Comparison of ENCODE assay signal across 12 cellular contexts in the genomic region with DNA sequence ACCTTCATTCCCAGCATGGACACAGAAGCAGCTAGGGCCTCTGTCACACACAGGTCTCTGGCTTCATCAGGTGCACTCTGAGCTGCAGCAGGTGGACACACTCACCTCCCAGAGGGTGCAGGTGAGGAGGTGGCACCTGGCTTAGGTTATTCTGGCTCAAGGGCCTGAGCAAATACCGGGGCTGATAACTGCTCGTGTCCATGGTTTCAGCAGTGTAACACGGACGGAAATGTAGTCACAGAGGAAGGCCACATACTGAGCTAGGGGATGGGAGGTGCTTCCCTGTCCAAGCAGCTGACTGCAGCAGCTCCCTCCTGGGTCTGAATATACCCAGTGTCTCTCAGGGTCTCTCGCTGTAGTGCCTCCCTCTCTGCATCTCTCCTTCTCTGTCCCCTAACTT. TPM values are rescaled to one million over a fixed set of nuclear protein-coding genes. Genes with fewer than 3 reads are reported as not detected.
A peak's percentile ranks its signal among the peaks of the same experiment; 100 is the strongest.
DNase-seq lines count a peak whose midpoint lies in the region; ATAC-seq and TF ChIP-seq lines count a peak whose summit lies in the region.
"Had no signal": no experiment of that assay in that cellular context is flagged by ENCODE, and none has a peak within 500 bp of the region (broad histone marks: within the 10 kb centered on the region; RNA-seq: fewer than 3 reads in every experiment).

No MANE protein-coding gene starts in this region.

- no peaks in the 10 kb centered on the region for H3K27me3 Mint-ChIP-seq in activated naive CD4-positive, alpha-beta T cell treated with anti-CD3 and anti-CD28 coated beads, Interleukin-2, amount 50 U/mL, for 24 hours
- no peaks in the 10 kb centered on the region for H3K27me3 Mint-ChIP-seq in activated naive CD4-positive, alpha-beta T cell treated with anti-CD3 and anti-CD28 coated beads for 36 hours (ENCODE audit: low read depth)

- H3K4me3 ChIP-seq in liver (ENCODE audit: low read depth in 1 of 3, low read length in 3 of 3) (no peak overlapping the region), upper lobe of right lung (no peak overlapping the region)

- H3K9ac ChIP-seq in liver (ENCODE audit: low read depth in 1 of 2, low read length in 2 of 2) = no peak overlapping the region

- 29% methylated on average over 5 of the region's 5 CpGs for WGBS in liver

- DNase-seq in activated naive CD4-positive, alpha-beta T cell treated with anti-CD3 and anti-CD28 coated beads for 36 hours = no peak
- DNase-seq in activated CD8-positive, alpha-beta memory T cell treated with anti-CD3 and anti-CD28 coated beads, Interleukin-2, amount 50 U/mL, for 48 hours = peak; percentile 33
- peak; percentile 76 for DNase-seq in upper lobe of right lung
- DNase-seq: GDM1, H7, MM.1S, WERI-Rb-1 had no signal

- H3K9me3 Mint-ChIP-seq in activated naive CD4-positive, alpha-beta T cell treated with anti-CD3 and anti-CD28 coated beads, Interleukin-2, amount 50 U/mL, for 24 hours = no peaks in the 10 kb centered on the region
- peaks cover 18% of the 10 kb centered on the region for H3K9me3 Mint-ChIP-seq in activated naive CD4-positive, alpha-beta T cell treated with anti-CD3 and anti-CD28 coated beads for 36 hours

- CTCF ChIA-PET in activated naive CD4-positive, alpha-beta T cell treated with anti-CD3 and anti-CD28 coated beads for 36 hours (lab: Charles Lee) = interaction anchor here (0.7 to 2.2 kb wide), 2 partner anchors 16 to 275 kb away, joined by 3 to 6 read pairs; no protein-coding TSS in a partner anchor

- no peak for TF ChIP-seq RAD21 in liver (IDR thresholded peaks at IDR 0.05)

- H3K27ac ChIP-seq in liver (ENCODE audit: low read depth in 1 of 2, low read length in 2 of 2) (peak overlapping the region in 1 of 2 donors; percentile 48), upper lobe of right lung (peak overlapping the region; percentile 53)
- H3K27ac ChIP-seq: WERI-Rb-1 had no signal

- no peak for TF ChIP-seq CTCF in liver (IDR thresholded peaks at IDR 0.05; ENCODE audit: low read depth, low read length, missing input control)
- no peak for TF ChIP-seq CTCF in upper lobe of right lung (IDR thresholded peaks at IDR 0.05)

- intact Hi-C loops in activated naive CD4-positive, alpha-beta T cell treated with anti-CD3 and anti-CD28 coated beads for 36 hours (cut with micrococcal nuclease) = no loop called here
- intact Hi-C loops in upper lobe of right lung (cut with DNase I) = no loop called here

- H3K4me3 Mint-ChIP-seq in activated naive CD4-positive, alpha-beta T cell treated with anti-CD3 and anti-CD28 coated beads, Interleukin-2, amount 50 U/mL, for 24 hours = no peak overlapping the region
- H3K4me3 Mint-ChIP-seq in activated naive CD4-positive, alpha-beta T cell treated with anti-CD3 and anti-CD28 coated beads for 36 hours = no peak overlapping the region

- ATAC-seq in upper lobe of right lung (peak; percentile 88), GM18511 (IDR thresholded peaks at IDR 0.05; ENCODE audit: unreplicated experiment) (no peak), HG03139 (IDR thresholded peaks at IDR 0.05; ENCODE audit: unreplicated experiment) (no peak), GM21825 (IDR thresholded peaks at IDR 0.05; ENCODE audit: unreplicated experiment) (no peak)

- peak overlapping the region; percentile 41 for H3K27ac Mint-ChIP-seq in activated naive CD4-positive, alpha-beta T cell treated with anti-CD3 and anti-CD28 coated beads, Interleukin-2, amount 50 U/mL, for 24 hours
- no peak overlapping the region for H3K27ac Mint-ChIP-seq in activated naive CD4-positive, alpha-beta T cell treated with anti-CD3 and anti-CD28 coated beads for 36 hours

- H3K36me3 ChIP-seq in liver (ENCODE audit: control insufficient read depth in 4 of 4, insufficient read depth in 3 of 4, low read depth in 1 of 4, low read length in 3 of 4) (no peaks in the 10 kb centered on the region), upper lobe of right lung (no peaks in the 10 kb centered on the region)
- H3K36me3 ChIP-seq: WERI-Rb-1 had no signal

- H3K4me1 ChIP-seq in liver (ENCODE audit: control insufficient read depth in 4 of 4, insufficient read depth in 4 of 4, low read length in 3 of 4) (peaks cover 11 to 46% (median 35%) of the 10 kb centered on the region in 4 donors), upper lobe of right lung (peaks cover 66% of the 10 kb centered on the region)

- peaks cover 78% of the 10 kb centered on the region for H3K4me1 Mint-ChIP-seq in activated naive CD4-positive, alpha-beta T cell treated with anti-CD3 and anti-CD28 coated beads, Interleukin-2, amount 50 U/mL, for 24 hours
- H3K4me1 Mint-ChIP-seq in activated naive CD4-positive, alpha-beta T cell treated with anti-CD3 and anti-CD28 coated beads for 36 hours (ENCODE audit: low read depth) = peaks cover 52% of the 10 kb centered on the region

- H3K9me3 ChIP-seq in liver (ENCODE audit: control insufficient read depth in 4 of 4, low read length in 3 of 4) = no peaks in the 10 kb centered on the region
- H3K9me3 ChIP-seq in upper lobe of right lung = no peaks in the 10 kb centered on the region

- H3K36me3 Mint-ChIP-seq in activated naive CD4-positive, alpha-beta T cell treated with anti-CD3 and anti-CD28 coated beads, Interleukin-2, amount 50 U/mL, for 24 hours = peaks cover 15% of the 10 kb centered on the region
- peaks cover 7% of the 10 kb centered on the region for H3K36me3 Mint-ChIP-seq in activated naive CD4-positive, alpha-beta T cell treated with anti-CD3 and anti-CD28 coated beads for 36 hours (ENCODE audit: low read depth)

- no peaks in the 10 kb centered on the region for H3K27me3 ChIP-seq in liver (ENCODE audit: control insufficient read depth in 4 of 4, insufficient read depth in 4 of 4, low read length in 3 of 4)
- H3K27me3 ChIP-seq in upper lobe of right lung = no peaks in the 10 kb centered on the region

TF ChIP-seq in liver, 16 proteins besides CTCF, POLR2A, EP300 and RAD21:
- TF ChIP-seq, protein P1, sequence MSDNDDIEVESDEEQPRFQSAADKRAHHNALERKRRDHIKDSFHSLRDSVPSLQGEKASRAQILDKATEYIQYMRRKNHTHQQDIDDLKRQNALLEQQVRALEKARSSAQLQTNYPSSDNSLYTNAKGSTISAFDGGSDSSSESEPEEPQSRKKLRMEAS (IDR thresholded peaks at IDR 0.05) = no peak
- TF ChIP-seq SP1 (IDR thresholded peaks at IDR 0.05) (peak; percentile 14), FOXA1 (IDR thresholded peaks at IDR 0.05) (no peak)

RNA-seq across cellular contexts. Expression of a gene that starts 5.7 kb away (rescaled TPM):
- total RNA-seq in activated naive CD4-positive, alpha-beta T cell treated with anti-CD3 and anti-CD28 coated beads for 36 hours = 10 to 100 TPM; 14.4 to 16.6 TPM
- 1 to 10 TPM; 8.1 to 8.6 TPM for total RNA-seq in liver
- polyA plus RNA-seq in liver = 1 to 10 TPM; 2.3 to 5.2 TPM
- 37.0 TPM for total RNA-seq in upper lobe of right lung
